In the genomic region with DNA sequence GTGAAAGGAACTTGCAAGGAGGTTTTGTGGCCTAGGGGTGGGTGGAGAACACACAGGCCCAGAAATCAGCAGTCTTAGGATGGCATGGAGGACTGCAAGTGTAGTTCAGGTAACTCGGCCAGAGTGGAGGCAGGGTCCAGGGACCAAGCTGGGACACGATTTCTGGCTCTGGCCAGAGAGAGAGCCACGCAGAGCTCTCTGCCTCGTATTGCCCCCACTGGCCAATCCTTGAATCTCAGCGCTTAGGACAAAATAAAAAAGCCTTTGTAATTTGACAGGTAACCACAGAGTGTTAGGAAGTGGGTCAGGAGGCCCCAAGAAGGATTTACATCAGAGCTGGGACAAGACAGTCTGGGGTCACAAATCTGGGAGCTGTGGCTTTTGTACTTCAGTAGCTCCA, we compare ENCODE assay signal across 1 cellular context.
TF ChIP-seq lines count a peak whose summit lies in the region.

No MANE protein-coding gene starts in this region.

TF ChIP-seq in GM23338, 12 proteins besides CTCF, POLR2A, EP300 and RAD21 (continued from another document):
- no peak for TF ChIP-seq ZNF462 (CRISPR knock-in tag; IDR thresholded peaks at IDR 0.05)
- TF ChIP-seq, protein P1, sequence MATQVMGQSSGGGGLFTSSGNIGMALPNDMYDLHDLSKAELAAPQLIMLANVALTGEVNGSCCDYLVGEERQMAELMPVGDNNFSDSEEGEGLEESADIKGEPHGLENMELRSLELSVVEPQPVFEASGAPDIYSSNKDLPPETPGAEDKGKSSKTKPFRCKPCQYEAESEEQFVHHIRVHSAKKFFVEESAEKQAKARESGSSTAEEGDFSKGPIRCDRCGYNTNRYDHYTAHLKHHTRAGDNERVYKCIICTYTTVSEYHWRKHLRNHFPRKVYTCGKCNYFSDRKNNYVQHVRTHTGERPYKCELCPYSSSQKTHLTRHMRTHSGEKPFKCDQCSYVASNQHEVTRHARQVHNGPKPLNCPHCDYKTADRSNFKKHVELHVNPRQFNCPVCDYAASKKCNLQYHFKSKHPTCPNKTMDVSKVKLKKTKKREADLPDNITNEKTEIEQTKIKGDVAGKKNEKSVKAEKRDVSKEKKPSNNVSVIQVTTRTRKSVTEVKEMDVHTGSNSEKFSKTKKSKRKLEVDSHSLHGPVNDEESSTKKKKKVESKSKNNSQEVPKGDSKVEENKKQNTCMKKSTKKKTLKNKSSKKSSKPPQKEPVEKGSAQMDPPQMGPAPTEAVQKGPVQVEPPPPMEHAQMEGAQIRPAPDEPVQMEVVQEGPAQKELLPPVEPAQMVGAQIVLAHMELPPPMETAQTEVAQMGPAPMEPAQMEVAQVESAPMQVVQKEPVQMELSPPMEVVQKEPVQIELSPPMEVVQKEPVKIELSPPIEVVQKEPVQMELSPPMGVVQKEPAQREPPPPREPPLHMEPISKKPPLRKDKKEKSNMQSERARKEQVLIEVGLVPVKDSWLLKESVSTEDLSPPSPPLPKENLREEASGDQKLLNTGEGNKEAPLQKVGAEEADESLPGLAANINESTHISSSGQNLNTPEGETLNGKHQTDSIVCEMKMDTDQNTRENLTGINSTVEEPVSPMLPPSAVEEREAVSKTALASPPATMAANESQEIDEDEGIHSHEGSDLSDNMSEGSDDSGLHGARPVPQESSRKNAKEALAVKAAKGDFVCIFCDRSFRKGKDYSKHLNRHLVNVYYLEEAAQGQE (IDR thresholded peaks at IDR 0.05; ENCODE audit: unreplicated experiment) = no peak
